Comparison of ENCODE assay signal across 7 cellular contexts in genomic region chr1:231590453-231591198, GRCh38. TPM values are rescaled to one million over a fixed set of nuclear protein-coding genes. Genes with fewer than 3 reads are reported as not detected.
DNase-seq lines count a peak whose midpoint lies in the region; ATAC-seq, FAIRE-seq and TF ChIP-seq lines count a peak whose summit lies in the region.

No MANE protein-coding gene starts in this region.

- FAIRE-seq in G401.6 (lab: Jason Lieb, UNC) = peak; percentile 76

- DNase-seq in amniotic epithelial cell (ENCODE audit: low read depth) (peak; percentile 91), hepatic stellate cell (ENCODE audit: low spot score) (peak; percentile 38), sigmoid colon (peak; percentile 73)

- no peaks in the 10 kb centered on the region for H3K27me3 ChIP-seq in OCI-LY3 (ENCODE audit: low read depth, low read length)
- no peaks in the 10 kb centered on the region for H3K27me3 ChIP-seq in sigmoid colon

- H3K36me3 ChIP-seq in OCI-LY3 (replicated peaks; ENCODE audit: low read depth, low read length) (no peaks in the 10 kb centered on the region), sigmoid colon (no peaks in the 10 kb centered on the region)

- intact Hi-C loops in sigmoid colon (cut with DNase I) = loop anchor here (1.0 to 5.0 kb wide), 3 partner anchors 168 to 348 kb away; partner anchors contain the start of genes EGLN1 and GNPAT

- TF ChIP-seq EP300 in sigmoid colon (IDR thresholded peaks at IDR 0.05) = peak in 2 of 4 donors; percentile 9 to 62

- no peak overlapping the region for H3K27ac ChIP-seq in OCI-LY3 (ENCODE audit: low read length)
- peak overlapping the region in 3 of 4 donors; percentile 41 to 69 (median 61) for H3K27ac ChIP-seq in sigmoid colon

- H3K79me2 ChIP-seq in OCI-LY3 (ENCODE audit: low read length) = no peaks in the 10 kb centered on the region

- 22 to 23% methylated on average over 12 of the region's 12 CpGs for WGBS in sigmoid colon, 2 donors

- H3K9me3 ChIP-seq in OCI-LY3 (ENCODE audit: insufficient read depth, low read length) (no peaks in the 10 kb centered on the region), sigmoid colon (no peaks in the 10 kb centered on the region)

- peaks cover 20% of the 10 kb centered on the region for H3K4me1 ChIP-seq in OCI-LY3 (ENCODE audit: low read length)
- peaks cover 0 to 23% (median 14%) of the 10 kb centered on the region in 4 donors for H3K4me1 ChIP-seq in sigmoid colon

- no peak for TF ChIP-seq POLR2A in sigmoid colon (IDR thresholded peaks at IDR 0.05)

- H3K4me3 ChIP-seq in OCI-LY3 (ENCODE audit: low read length) = peak overlapping the region; percentile 68
- no peak overlapping the region for H3K4me3 ChIP-seq in sigmoid colon

- peak; percentile 67 for ATAC-seq in HG02885 (IDR thresholded peaks at IDR 0.05; ENCODE audit: poor library complexity, unreplicated experiment)
- no peak for ATAC-seq in HG03460 (IDR thresholded peaks at IDR 0.05; ENCODE audit: unreplicated experiment)

- H4K20me1 ChIP-seq in OCI-LY3 (ENCODE audit: insufficient read depth, low read length) = no peaks in the 10 kb centered on the region

- H3K4me2 ChIP-seq in OCI-LY3 (ENCODE audit: low read length) = peak overlapping the region; percentile 82

- H3K9ac ChIP-seq in OCI-LY3 (ENCODE audit: low read length) = no peak overlapping the region

- 0 out of 2 replicates have a peak overlapping the region, but pooled peaks have one; percentile 28 for H2AFZ ChIP-seq in OCI-LY3 (ENCODE audit: low read depth, low read length)

- TF ChIP-seq CTCF in OCI-LY3 (IDR thresholded peaks at IDR 0.05; ENCODE audit: low read depth, low read length) (peak; percentile 96), sigmoid colon (IDR thresholded peaks at IDR 0.05) (peak; percentile 56 to 73 (median 61))

RNA-seq across cellular contexts. Expression of gene DISC1, which starts 36.0 kb away (rescaled TPM):
- 10 to 100 TPM in 1 of 4 donors, 1 to 10 TPM in 3; 5.8 to 14.1 (median 8.1) TPM for total RNA-seq in sigmoid colon
- 1 to 10 TPM; 1.2 to 2.7 (median 2.1) TPM for polyA plus RNA-seq in sigmoid colon

Comparison
In these comparisons a context has a peak if more than half of its experiments do, and no peak if none do; other contexts are left out.
1. DNase-seq: peak in every context shown above with its lines; median percentile 91 in amniotic epithelial cell; 73 in sigmoid colon; 38 in hepatic stellate cell.